10 cellular contexts compared by ENCODE assay signal in genomic region chr20:62373631-62374179, GRCh38. TPM values are rescaled to one million over a fixed set of nuclear protein-coding genes. Genes with fewer than 3 reads are reported as not detected.
DNase-seq lines count a peak whose midpoint lies in the region; ATAC-seq and TF ChIP-seq lines count a peak whose summit lies in the region.
"Not testable (repeated sequence)": the region's sequence is repeated elsewhere in the genome, so short reads cannot be mapped to it uniquely, and the experiment has no call there.
"Had no signal": no experiment of that assay in that cellular context is flagged by ENCODE, and none has a peak within 500 bp of the region (broad histone marks: within the 10 kb centered on the region; RNA-seq: fewer than 3 reads in every experiment).

No MANE protein-coding gene starts in this region.

- peaks cover 14% of the 10 kb centered on the region for H3K27me3 ChIP-seq in BLaER1
- not testable (repeated sequence) for H3K27me3 ChIP-seq in lower lobe of right lung (ENCODE audit: low read depth); rectal smooth muscle tissue (ENCODE audit: control insufficient read depth, insufficient read depth, low read length)

- not testable (repeated sequence) for H3K27me3 Mint-ChIP-seq in type B pancreatic cell

- DNase-seq in coronary artery (ENCODE audit: low spot score); lower lobe of right lung; type B pancreatic cell (ENCODE audit: extremely low spot score, unreplicated experiment): not testable (repeated sequence)

- peaks cover 18% of the 10 kb centered on the region for H3K4me1 Mint-ChIP-seq in type B pancreatic cell (ENCODE audit: unreplicated experiment)

- H3K9ac ChIP-seq in BLaER1; rectal smooth muscle tissue (ENCODE audit: low read length): not testable (repeated sequence)

- not testable (repeated sequence) for H3K4me3 Mint-ChIP-seq in type B pancreatic cell

- H3K36me3 ChIP-seq in BLaER1; lower lobe of right lung; rectal smooth muscle tissue (ENCODE audit: control insufficient read depth, insufficient read depth, low read length): not testable (repeated sequence)

- H3K36me3 Mint-ChIP-seq in type B pancreatic cell: not testable (repeated sequence)

- not testable (repeated sequence) for TF ChIP-seq CTCF in VCaP (conservative IDR thresholded peaks at IDR 0.05); coronary artery (IDR thresholded peaks at IDR 0.05); lower lobe of right lung (IDR thresholded peaks at IDR 0.05); type B pancreatic cell (conservative IDR thresholded peaks at IDR 0.05)

- H3K4me2 ChIP-seq in BLaER1: peak overlapping the region; percentile 58; the same call in 1 of the 2 replicates

- H3K27ac Mint-ChIP-seq in type B pancreatic cell: peak overlapping the region; percentile 75

- not testable (repeated sequence) for H3K27ac ChIP-seq in BLaER1
- H3K27ac ChIP-seq in VCaP: peak overlapping the region; percentile 51
- peak overlapping the region; percentile 74 to 85 for H3K27ac ChIP-seq in coronary artery
- H3K27ac ChIP-seq in lower lobe of right lung: peak overlapping the region; percentile 58
- H3K27ac ChIP-seq in rectal smooth muscle tissue (ENCODE audit: low read depth, low read length): peak overlapping the region; percentile 96

- not testable (repeated sequence) for H4K20me1 ChIP-seq in BLaER1

- intact Hi-C loops in lower lobe of right lung (cut with DNase I): not testable (repeated sequence)

- H3K4me3 ChIP-seq in BLaER1; coronary artery; lower lobe of right lung; rectal smooth muscle tissue (ENCODE audit: low read length): not testable (repeated sequence)

- not testable (repeated sequence) for H3K9me3 Mint-ChIP-seq in type B pancreatic cell

- H3K4me1 ChIP-seq in BLaER1 (peaks cover 48% of the 10 kb centered on the region), lower lobe of right lung (peaks cover 72% of the 10 kb centered on the region), rectal smooth muscle tissue (ENCODE audit: control insufficient read depth, insufficient read depth, low read length) (peaks cover 75% of the 10 kb centered on the region)

- not testable (repeated sequence) for ATAC-seq in lower lobe of right lung

- peaks cover 19% of the 10 kb centered on the region for H3K9me3 ChIP-seq in BLaER1
- not testable (repeated sequence) for H3K9me3 ChIP-seq in lower lobe of right lung

RNA-seq across cellular contexts. Expression of gene LAMA5, which starts 6.6 kb away (rescaled TPM):
- total RNA-seq in lower lobe of right lung: 282 TPM
- 246 and 611 TPM in 2 replicates for total RNA-seq in type B pancreatic cell (ENCODE audit: low replicate concordance)

RNA-seq across cellular contexts. Expression of gene RPS21, which starts 13.2 kb away (rescaled TPM):
- total RNA-seq in lower lobe of right lung: 1,104 TPM
- total RNA-seq in type B pancreatic cell (ENCODE audit: low replicate concordance): 1,432 and 1,737 TPM in 2 replicates

RNA-seq across cellular contexts. Expression of gene CABLES2, which starts 33.4 kb away (rescaled TPM):
- 4.5 TPM for total RNA-seq in lower lobe of right lung
- total RNA-seq in type B pancreatic cell (ENCODE audit: low replicate concordance): 11.7 and 18.4 TPM in 2 replicates

RNA-seq across cellular contexts. Expression of gene RBBP8NL, which starts 53.6 kb away (rescaled TPM):
- total RNA-seq in lower lobe of right lung (2.0 TPM), type B pancreatic cell (ENCODE audit: low replicate concordance) (7.3 and 17.9 TPM in 2 replicates)
- total RNA-seq: B cell, H4, HT1080, M059J had no signal
